Comparison of ENCODE assay signal across 8 cellular contexts in the genomic region with DNA sequence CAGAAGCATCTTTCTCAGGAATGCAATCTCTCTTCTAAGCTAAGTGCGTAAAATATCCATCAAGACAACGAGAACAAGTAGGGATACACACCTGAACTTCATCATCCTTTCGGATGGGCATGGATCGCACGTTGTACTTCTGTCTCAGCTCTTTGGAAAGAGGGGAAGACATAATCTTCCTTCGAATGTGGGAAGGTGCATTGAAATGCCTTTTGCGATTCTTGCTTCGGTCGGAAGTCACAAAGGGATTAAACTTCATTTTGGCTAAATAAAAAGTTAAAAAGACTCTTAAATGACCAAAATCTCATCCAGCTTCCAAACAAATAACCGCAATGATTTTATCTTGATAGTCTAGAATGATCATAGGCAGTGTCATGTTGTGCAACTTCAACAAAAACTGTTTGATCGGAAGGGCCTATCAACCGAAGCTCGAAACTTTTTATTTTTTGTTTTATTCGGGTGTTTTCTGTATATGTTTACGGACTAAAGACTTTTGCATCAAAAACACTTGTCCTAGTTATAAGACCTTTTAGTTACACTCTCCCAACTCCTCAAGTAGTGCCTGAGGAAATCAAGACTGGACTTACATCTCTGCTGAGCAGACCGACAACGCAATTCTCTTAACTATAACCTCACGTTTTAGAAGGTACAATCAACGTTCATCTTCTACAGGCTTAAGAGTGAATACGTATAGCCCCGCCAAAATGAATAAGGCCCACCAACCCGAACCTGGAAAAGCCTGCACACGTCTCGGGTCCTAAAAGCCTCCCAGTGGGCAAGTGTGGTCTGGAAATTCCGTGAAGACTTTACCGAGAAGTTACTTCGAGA. TPM values are rescaled to one million over a fixed set of nuclear protein-coding genes. Genes with fewer than 3 reads are reported as not detected.
DNase-seq lines count a peak whose midpoint lies in the region; FAIRE-seq and TF ChIP-seq lines count a peak whose summit lies in the region.

No MANE protein-coding gene starts in this region.

- no peaks in the 10 kb centered on the region for H3K27me3 Mint-ChIP-seq in activated naive CD4-positive, alpha-beta T cell treated with anti-CD3 and anti-CD28 coated beads, Interleukin-2, amount 50 U/mL, for 24 hours
- no peaks in the 10 kb centered on the region for H3K27me3 Mint-ChIP-seq in activated naive CD8-positive, alpha-beta T cell

- H3K9me3 Mint-ChIP-seq in activated naive CD4-positive, alpha-beta T cell treated with anti-CD3 and anti-CD28 coated beads, Interleukin-2, amount 50 U/mL, for 24 hours = no peaks in the 10 kb centered on the region
- H3K9me3 Mint-ChIP-seq in activated naive CD8-positive, alpha-beta T cell (ENCODE audit: low read depth) = no peaks in the 10 kb centered on the region

- DNase-seq in activated naive CD4-positive, alpha-beta T cell (lab: John Stamatoyannopoulos, UW) = no peak
- DNase-seq in kidney = no peak
- no peak for DNase-seq in thyroid gland
- DNase-seq in Ammon's horn (ENCODE audit: low spot score) = no peak
- no peak for DNase-seq in NK-92 (lab: John Stamatoyannopoulos, UW; ENCODE audit: unreplicated experiment)
- DNase-seq in pons (ENCODE audit: low spot score) = no peak

- peaks cover 19 to 34% of the 10 kb centered on the region in 2 donors for H3K36me3 ChIP-seq in kidney (ENCODE audit: control insufficient read depth in 1 of 2, insufficient read depth in 2 of 2, low read length in 2 of 2)
- H3K36me3 ChIP-seq in thyroid gland = peaks cover 29 to 38% of the 10 kb centered on the region in 2 donors

- H3K4me3 ChIP-seq in kidney (ENCODE audit: low read length in 2 of 2) (peak overlapping the region; percentile 87 to 99), thyroid gland (replicated peaks in 1 of 3) (peak overlapping the region; percentile 11 to 60 (median 27))

- H3K4me3 Mint-ChIP-seq in activated naive CD4-positive, alpha-beta T cell treated with anti-CD3 and anti-CD28 coated beads, Interleukin-2, amount 50 U/mL, for 24 hours = peak overlapping the region; percentile 100
- peak overlapping the region; percentile 99 for H3K4me3 Mint-ChIP-seq in activated naive CD8-positive, alpha-beta T cell

- H3K27me3 ChIP-seq in thyroid gland = no peaks in the 10 kb centered on the region

- H3K27ac ChIP-seq in kidney (ENCODE audit: low read depth in 2 of 2, low read length in 2 of 2) (peak overlapping the region in 1 of 2 donors; percentile 78), thyroid gland (peak overlapping the region in 2 of 3 donors; percentile 63 to 87)

- peak overlapping the region; percentile 30 to 78 for H3K9ac ChIP-seq in kidney (ENCODE audit: low read length in 2 of 2)

- peak overlapping the region; percentile 98 for H3K27ac Mint-ChIP-seq in activated naive CD4-positive, alpha-beta T cell treated with anti-CD3 and anti-CD28 coated beads, Interleukin-2, amount 50 U/mL, for 24 hours
- H3K27ac Mint-ChIP-seq in activated naive CD8-positive, alpha-beta T cell = peak overlapping the region; percentile 99

- H3K9me3 ChIP-seq in kidney (ENCODE audit: control insufficient read depth in 1 of 2, low read length in 2 of 2) (no peaks in the 10 kb centered on the region), thyroid gland (no peaks in the 10 kb centered on the region)

- TF ChIP-seq POLR2A in thyroid gland (IDR thresholded peaks at IDR 0.05) = no peak

- H3K36me3 Mint-ChIP-seq in activated naive CD4-positive, alpha-beta T cell treated with anti-CD3 and anti-CD28 coated beads, Interleukin-2, amount 50 U/mL, for 24 hours = peaks cover 30% of the 10 kb centered on the region
- H3K36me3 Mint-ChIP-seq in activated naive CD8-positive, alpha-beta T cell = peaks cover 24% of the 10 kb centered on the region

- intact Hi-C loops in kidney (cut with DNase I) = no loop called here
- intact Hi-C loops in thyroid gland (cut with DNase I) = no loop called here

- TF ChIP-seq CTCF in kidney (IDR thresholded peaks at IDR 0.05; ENCODE audit: borderline replicate concordance, extremely low read depth, insufficient read depth) = no peak
- no peak for TF ChIP-seq CTCF in thyroid gland (IDR thresholded peaks at IDR 0.05)

- H3K4me1 Mint-ChIP-seq in activated naive CD4-positive, alpha-beta T cell treated with anti-CD3 and anti-CD28 coated beads, Interleukin-2, amount 50 U/mL, for 24 hours = peaks cover 54% of the 10 kb centered on the region
- peaks cover 59% of the 10 kb centered on the region for H3K4me1 Mint-ChIP-seq in activated naive CD8-positive, alpha-beta T cell (ENCODE audit: low read depth)

- H3K4me1 ChIP-seq in kidney (ENCODE audit: control insufficient read depth in 1 of 2, insufficient read depth in 1 of 2, low read depth in 1 of 2, low read length in 2 of 2) (peaks cover 22 to 26% of the 10 kb centered on the region in 2 donors), thyroid gland (peaks cover 20 to 25% of the 10 kb centered on the region in 2 donors)

- FAIRE-seq in kidney (lab: Jason Lieb, UNC) = no peak

- WGBS in thyroid gland, 2 donors = 17% methylated on average over 27 of the region's 27 CpGs

RNA-seq across cellular contexts. Expression of a gene that starts 0.7 kb away (rescaled TPM):
- total RNA-seq in kidney = 1,267 TPM
- polyA plus RNA-seq in kidney (ENCODE audit: insufficient read depth, low read depth, low replicate concordance) = 2,696 TPM
- total RNA-seq in thyroid gland = 1,000 to 10,000 TPM; 2,728 to 5,465 (median 3,162) TPM

RNA-seq across cellular contexts. Expression of a gene that starts 15.4 kb away (rescaled TPM):
- not detected for total RNA-seq in kidney
- not detected for polyA plus RNA-seq in kidney (ENCODE audit: insufficient read depth, low read depth, low replicate concordance)
- total RNA-seq in thyroid gland = not detected

RNA-seq across cellular contexts. Expression of a gene that starts 42.6 kb away (rescaled TPM):
- not detected for total RNA-seq in kidney
- polyA plus RNA-seq in kidney (ENCODE audit: insufficient read depth, low read depth, low replicate concordance) = not detected
- not detected for total RNA-seq in thyroid gland

RNA-seq across cellular contexts. Expression of a gene that starts 53.4 kb away (rescaled TPM):
- total RNA-seq in kidney (66.1 TPM), thyroid gland (10 to 100 TPM; 56.0 to 77.7 (median 59.5) TPM)
- 17.9 TPM for polyA plus RNA-seq in kidney (ENCODE audit: insufficient read depth, low read depth, low replicate concordance)
